9 cellular contexts compared by ENCODE assay signal in genomic region chr1:156492591-156493080, GRCh38. TPM values are rescaled to one million over a fixed set of nuclear protein-coding genes. Genes with fewer than 3 reads are reported as not detected.
DNase-seq lines count a peak whose midpoint lies in the region; ATAC-seq and TF ChIP-seq lines count a peak whose summit lies in the region.
"Had no signal": no experiment of that assay in that cellular context is flagged by ENCODE, and none has a peak within 500 bp of the region (broad histone marks: within the 10 kb centered on the region; RNA-seq: fewer than 3 reads in every experiment).

No MANE protein-coding gene starts in this region.

- TF ChIP-seq CTCF in SU-DHL-6 (IDR thresholded peaks at IDR 0.05; ENCODE audit: insufficient read depth, low read length, poor library complexity, severe bottlenecking) (no peak), right atrium auricular region (IDR thresholded peaks at IDR 0.05) (no peak), suprapubic skin (IDR thresholded peaks at IDR 0.05) (no peak)

- CTCF ChIA-PET in activated CD4-positive, alpha-beta T cell treated with anti-CD3 and anti-CD28 coated beads for 36 hours (lab: Charles Lee), result interaction anchor here (1.3 to 10.0 kb wide), 3 partner anchors 10 to 35 kb away, joined by 4 to 63 read pairs (median 36); partner anchors contain the start of gene MEF2D

- H3K79me2 ChIP-seq in SU-DHL-6 (ENCODE audit: insufficient read depth, low read length), result peaks cover 92% of the 10 kb centered on the region

- H3K4me1 Mint-ChIP-seq in activated CD4-positive, alpha-beta T cell treated with anti-CD3 and anti-CD28 coated beads for 36 hours, result peaks cover 98% of the 10 kb centered on the region

- peak overlapping the region; percentile 8 for H3K4me3 Mint-ChIP-seq in activated CD4-positive, alpha-beta T cell treated with anti-CD3 and anti-CD28 coated beads for 36 hours

- H3K9me3 ChIP-seq in SU-DHL-6 (ENCODE audit: insufficient read depth, low read length), result no peaks in the 10 kb centered on the region
- H3K9me3 ChIP-seq in right atrium auricular region, result no peaks in the 10 kb centered on the region
- H3K9me3 ChIP-seq in suprapubic skin, result no peaks in the 10 kb centered on the region

- DNase-seq in activated CD4-positive, alpha-beta T cell treated with anti-CD3 and anti-CD28 coated beads for 36 hours, result no peak
- DNase-seq in activated CD4-positive, alpha-beta T cell treated with anti-CD3 and anti-CD28 coated beads for 4 hours, result no peak
- DNase-seq in right atrium auricular region (ENCODE audit: low spot score) (no peak), suprapubic skin (ENCODE audit: low spot score in 2 of 2) (no peak), HK-2 (ENCODE audit: unreplicated experiment) (no peak), LoVo (ENCODE audit: low spot score) (no peak), DMS79 (lab: John Stamatoyannopoulos, UW) (no peak)

- no peaks in the 10 kb centered on the region for H3K27me3 Mint-ChIP-seq in activated CD4-positive, alpha-beta T cell treated with anti-CD3 and anti-CD28 coated beads for 36 hours

- H3K9ac ChIP-seq in SU-DHL-6 (ENCODE audit: low read length), result peak overlapping the region; percentile 66

- H3K9me3 Mint-ChIP-seq in activated CD4-positive, alpha-beta T cell treated with anti-CD3 and anti-CD28 coated beads for 36 hours (ENCODE audit: low read depth), result no peaks in the 10 kb centered on the region

- H3K27me3 ChIP-seq in SU-DHL-6 (ENCODE audit: low read length) (no peaks in the 10 kb centered on the region), right atrium auricular region (no peaks in the 10 kb centered on the region), suprapubic skin (no peaks in the 10 kb centered on the region)

- POLR2A ChIA-PET in activated CD4-positive, alpha-beta T cell treated with anti-CD3 and anti-CD28 coated beads for 36 hours (lab: Charles Lee), result interaction anchor here (4.9 kb wide), 1 partner anchor 8 kb away, joined by 27 read pairs; the partner anchor contains the start of gene MEF2D

- 46% methylated on average over 7 of the region's 7 CpGs for WGBS in suprapubic skin

- H3K27ac Mint-ChIP-seq in activated CD4-positive, alpha-beta T cell treated with anti-CD3 and anti-CD28 coated beads for 36 hours, result peak overlapping the region; percentile 22

- H3K4me1 ChIP-seq in right atrium auricular region (peaks cover 15 to 98% of the 10 kb centered on the region in 2 donors), suprapubic skin (peaks cover 100% of the 10 kb centered on the region)

- peaks cover 4% of the 10 kb centered on the region; the same call in 1 of the 2 replicates for H4K20me1 ChIP-seq in SU-DHL-6 (ENCODE audit: low read depth, low read length)

- peak overlapping the region; percentile 77 for H3K4me2 ChIP-seq in SU-DHL-6 (ENCODE audit: low read depth, low read length, poor library complexity, severe bottlenecking)

- H3F3A ChIP-seq in SU-DHL-6 (ENCODE audit: insufficient read depth), result peaks cover 66% of the 10 kb centered on the region

- intact Hi-C loops in activated CD4-positive, alpha-beta T cell treated with anti-CD3 and anti-CD28 coated beads for 36 hours (cut with DNase I, micrococcal nuclease), result no loop called here

- peak overlapping the region; percentile 30 for H3K4me3 ChIP-seq in SU-DHL-6 (ENCODE audit: insufficient read depth, low read length, poor library complexity, severe bottlenecking)
- H3K4me3 ChIP-seq in right atrium auricular region, result peak overlapping the region; percentile 2 to 13
- H3K4me3 ChIP-seq in suprapubic skin, result peak overlapping the region; percentile 22

- no peaks in the 10 kb centered on the region for H3K9me2 ChIP-seq in SU-DHL-6 (replicated peaks; ENCODE audit: insufficient read depth, low read length)

- H3K27ac ChIP-seq in SU-DHL-6 (ENCODE audit: low read depth, low read length) (peak overlapping the region; percentile 98), right atrium auricular region (peak overlapping the region; percentile 97 to 100), suprapubic skin (no peak overlapping the region)

- no peak for ATAC-seq in activated CD4-positive, alpha-beta T cell treated with anti-CD3 and anti-CD28 coated beads for 36 hours
- ATAC-seq: left colon had no signal

- TF ChIP-seq EP300 in suprapubic skin (IDR thresholded peaks at IDR 0.05), result no peak

- no peaks in the 10 kb centered on the region for H3K36me3 ChIP-seq in SU-DHL-6 (ENCODE audit: low read length)
- H3K36me3 ChIP-seq in right atrium auricular region, result peaks cover 7% of the 10 kb centered on the region
- H3K36me3 ChIP-seq in suprapubic skin, result peaks cover 6% of the 10 kb centered on the region

- peaks cover 11% of the 10 kb centered on the region for H3K36me3 Mint-ChIP-seq in activated CD4-positive, alpha-beta T cell treated with anti-CD3 and anti-CD28 coated beads for 36 hours (ENCODE audit: low read depth)

- no peak for TF ChIP-seq POLR2A in suprapubic skin (IDR thresholded peaks at IDR 0.05)

- H2AFZ ChIP-seq in SU-DHL-6 (ENCODE audit: low read depth, low read length, severe bottlenecking), result no peak overlapping the region

RNA-seq across cellular contexts. Expression of gene MEF2D, which starts 7.9 kb away (rescaled TPM):
- 10 to 100 TPM; 32.1 to 33.6 TPM for total RNA-seq in activated CD4-positive, alpha-beta T cell treated with anti-CD3 and anti-CD28 coated beads for 36 hours
- total RNA-seq in right atrium auricular region, result 100 to 1,000 TPM in 1 of 2 donors, 10 to 100 TPM in 1; 80.1 to 104 TPM
- 10 to 100 TPM; 61.7 to 73.5 (median 67.1) TPM for total RNA-seq in suprapubic skin
